1 cellular context compared by ENCODE assay signal in the genomic region with DNA sequence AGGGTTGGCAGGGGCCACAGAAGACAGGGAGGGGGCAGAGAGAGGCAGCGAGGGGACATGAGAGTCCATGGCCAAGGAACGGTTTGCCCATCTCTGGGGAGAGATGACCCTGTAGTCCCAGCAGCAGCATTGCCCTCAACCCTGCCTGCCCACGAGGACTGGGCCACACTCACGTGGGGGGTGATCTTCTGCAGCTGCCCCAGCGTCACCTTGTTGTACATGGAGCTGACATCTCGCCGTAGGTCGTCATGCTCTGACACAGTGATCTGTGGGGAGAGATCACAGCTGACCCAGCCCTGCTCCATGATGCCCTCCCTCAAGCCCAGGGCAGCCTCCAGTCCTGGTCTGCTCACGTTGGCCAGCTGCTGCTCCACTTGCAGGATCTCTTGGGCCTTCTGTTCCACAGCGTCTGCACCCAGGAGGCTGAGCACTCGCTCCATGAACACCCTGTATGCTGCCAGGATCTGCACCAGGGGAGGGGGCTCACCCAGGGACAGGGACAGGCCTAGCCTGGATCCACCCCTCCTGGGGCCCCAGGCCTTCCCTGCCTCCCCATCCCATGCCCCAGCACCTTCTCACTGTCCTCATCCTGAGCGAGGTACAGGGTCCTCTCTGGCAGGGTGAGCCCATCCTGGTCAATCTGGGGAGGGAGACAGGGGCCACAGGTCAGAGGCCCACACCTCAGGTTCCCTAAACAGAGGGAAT.
TF ChIP-seq lines count a peak whose summit lies in the region.

No MANE protein-coding gene starts in this region.

TF ChIP-seq in HepG2, 621 proteins besides CTCF, POLR2A, EP300 and RAD21:
- TF ChIP-seq TRIM24 (CRISPR knock-in tag; IDR thresholded peaks at IDR 0.05) (no peak), ZNF251 (CRISPR knock-in tag; IDR thresholded peaks at IDR 0.05) (no peak), ZNF331 (CRISPR knock-in tag; IDR thresholded peaks at IDR 0.05) (no peak), KAT2B (IDR thresholded peaks at IDR 0.05; ENCODE audit: borderline replicate concordance, low read depth, low read length) (no peak), MTA3 (CRISPR knock-in tag; IDR thresholded peaks at IDR 0.05) (no peak)
- TF ChIP-seq, protein P1, sequence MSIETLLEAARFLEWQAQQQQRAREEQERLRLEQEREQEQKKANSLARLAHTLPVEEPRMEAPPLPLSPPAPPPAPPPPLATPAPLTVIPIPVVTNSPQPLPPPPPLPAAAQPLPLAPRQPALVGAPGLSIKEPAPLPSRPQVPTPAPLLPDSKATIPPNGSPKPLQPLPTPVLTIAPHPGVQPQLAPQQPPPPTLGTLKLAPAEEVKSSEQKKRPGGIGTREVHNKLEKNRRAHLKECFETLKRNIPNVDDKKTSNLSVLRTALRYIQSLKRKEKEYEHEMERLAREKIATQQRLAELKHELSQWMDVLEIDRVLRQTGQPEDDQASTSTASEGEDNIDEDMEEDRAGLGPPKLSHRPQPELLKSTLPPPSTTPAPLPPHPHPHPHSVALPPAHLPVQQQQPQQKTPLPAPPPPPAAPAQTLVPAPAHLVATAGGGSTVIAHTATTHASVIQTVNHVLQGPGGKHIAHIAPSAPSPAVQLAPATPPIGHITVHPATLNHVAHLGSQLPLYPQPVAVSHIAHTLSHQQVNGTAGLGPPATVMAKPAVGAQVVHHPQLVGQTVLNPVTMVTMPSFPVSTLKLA (IDR thresholded peaks at IDR 0.05) = peak; percentile 73
- TF ChIP-seq, protein P2, sequence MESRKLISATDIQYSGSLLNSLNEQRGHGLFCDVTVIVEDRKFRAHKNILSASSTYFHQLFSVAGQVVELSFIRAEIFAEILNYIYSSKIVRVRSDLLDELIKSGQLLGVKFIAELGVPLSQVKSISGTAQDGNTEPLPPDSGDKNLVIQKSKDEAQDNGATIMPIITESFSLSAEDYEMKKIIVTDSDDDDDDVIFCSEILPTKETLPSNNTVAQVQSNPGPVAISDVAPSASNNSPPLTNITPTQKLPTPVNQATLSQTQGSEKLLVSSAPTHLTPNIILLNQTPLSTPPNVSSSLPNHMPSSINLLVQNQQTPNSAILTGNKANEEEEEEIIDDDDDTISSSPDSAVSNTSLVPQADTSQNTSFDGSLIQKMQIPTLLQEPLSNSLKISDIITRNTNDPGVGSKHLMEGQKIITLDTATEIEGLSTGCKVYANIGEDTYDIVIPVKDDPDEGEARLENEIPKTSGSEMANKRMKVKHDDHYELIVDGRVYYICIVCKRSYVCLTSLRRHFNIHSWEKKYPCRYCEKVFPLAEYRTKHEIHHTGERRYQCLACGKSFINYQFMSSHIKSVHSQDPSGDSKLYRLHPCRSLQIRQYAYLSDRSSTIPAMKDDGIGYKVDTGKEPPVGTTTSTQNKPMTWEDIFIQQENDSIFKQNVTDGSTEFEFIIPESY (CRISPR knock-in tag; IDR thresholded peaks at IDR 0.05) = no peak
- TF ChIP-seq, protein P3, sequence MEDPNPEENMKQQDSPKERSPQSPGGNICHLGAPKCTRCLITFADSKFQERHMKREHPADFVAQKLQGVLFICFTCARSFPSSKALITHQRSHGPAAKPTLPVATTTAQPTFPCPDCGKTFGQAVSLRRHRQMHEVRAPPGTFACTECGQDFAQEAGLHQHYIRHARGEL (CRISPR knock-in tag; IDR thresholded peaks at IDR 0.05) = no peak
TF ChIP-seq in HepG2: peak in this region for 1.
